11 cellular contexts compared by ENCODE assay signal in the genomic region with DNA sequence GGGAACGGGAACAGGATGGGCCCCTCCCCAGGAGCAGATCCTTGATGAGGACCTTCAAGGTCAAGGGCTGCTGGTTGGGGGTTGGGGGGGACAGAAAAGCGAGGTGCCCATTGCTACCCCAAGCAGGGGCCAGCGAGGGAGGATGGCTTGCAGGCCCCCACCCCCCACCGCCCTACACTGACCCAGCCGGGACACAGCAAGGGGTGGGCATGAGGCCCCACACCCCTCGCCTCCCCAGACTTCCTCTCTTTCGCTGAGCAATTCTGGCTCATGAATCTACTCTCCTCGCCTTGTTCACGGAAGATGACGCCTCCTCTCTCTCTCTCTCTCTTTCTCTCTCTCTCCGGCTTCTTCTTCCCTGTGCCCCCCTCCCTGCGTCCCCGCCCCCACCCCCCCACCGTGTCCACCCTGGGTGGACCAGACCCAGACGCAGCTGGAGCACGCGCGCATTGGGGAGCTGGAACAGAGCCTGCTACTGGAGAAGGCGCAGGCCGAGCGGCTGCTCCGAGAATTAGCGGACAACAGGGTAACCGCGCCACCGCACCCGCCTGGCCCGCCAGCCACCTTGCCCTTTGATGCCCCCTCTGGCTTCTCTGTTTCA.
DNase-seq lines count a peak whose midpoint lies in the region; ATAC-seq and TF ChIP-seq lines count a peak whose summit lies in the region.
"Had no signal": no experiment of that assay in that cellular context is flagged by ENCODE, and none has a peak within 500 bp of the region (broad histone marks: within the 10 kb centered on the region; RNA-seq: fewer than 3 reads in every experiment).

No MANE protein-coding gene starts in this region.

- H3K9me2 ChIP-seq in MM.1S (replicated peaks; ENCODE audit: insufficient read depth, low read length), result no peaks in the 10 kb centered on the region

- H3K4me2 ChIP-seq in MM.1S (ENCODE audit: low read depth, low read length), result peak overlapping the region; percentile 87

- H3K4me1 Mint-ChIP-seq in endodermal cell, result peaks cover 9% of the 10 kb centered on the region

- H3K36me3 Mint-ChIP-seq in endodermal cell (ENCODE audit: low read depth), result peaks cover 30% of the 10 kb centered on the region

- H3K27ac ChIP-seq in MM.1S (ENCODE audit: low read length), result no peak overlapping the region
- H3K27ac ChIP-seq in endodermal cell (ENCODE audit: low read depth, low read length), result no peak overlapping the region
- peak overlapping the region; percentile 95 for H3K27ac ChIP-seq in layer of hippocampus (ENCODE audit: low read depth, low read length)
- H3K27ac ChIP-seq: VCaP had no signal

- H3K79me2 ChIP-seq in MM.1S (ENCODE audit: low read length), result no peaks in the 10 kb centered on the region

- H3K4me3 Mint-ChIP-seq in endodermal cell, result peak overlapping the region; percentile 57
- H3K4me3 Mint-ChIP-seq: memory B cell had no signal

- H3K9me3 Mint-ChIP-seq in endodermal cell, result no peaks in the 10 kb centered on the region
- H3K9me3 Mint-ChIP-seq: memory B cell, type B pancreatic cell had no signal

- no peak overlapping the region for H3K9ac ChIP-seq in MM.1S (ENCODE audit: low read length)
- no peak overlapping the region for H3K9ac ChIP-seq in endodermal cell (ENCODE audit: extremely low read depth, low read length, poor library complexity, severe bottlenecking)

- 0 out of 2 replicates have a peak overlapping the region, but pooled peaks have one; percentile 98 for H2AFZ ChIP-seq in MM.1S (ENCODE audit: low read length)

- ATAC-seq in sciatic nerve, result peak; percentile 90
- ATAC-seq in HG02798 (IDR thresholded peaks at IDR 0.05; ENCODE audit: poor library complexity, unreplicated experiment), result no peak
- ATAC-seq in HG03571 (IDR thresholded peaks at IDR 0.05; ENCODE audit: unreplicated experiment), result no peak

- H3F3A ChIP-seq in MM.1S (ENCODE audit: insufficient read depth, low read length), result no peaks in the 10 kb centered on the region

- TF ChIP-seq CTCF in MM.1S (IDR thresholded peaks at IDR 0.05; ENCODE audit: low read length), result no peak
- no peak for TF ChIP-seq CTCF in endodermal cell (conservative IDR thresholded peaks at IDR 0.05)

- H3K4me3 ChIP-seq in MM.1S (ENCODE audit: low read length), result no peak overlapping the region
- H3K4me3 ChIP-seq in endodermal cell (ENCODE audit: low read length), result no peak overlapping the region
- no peak overlapping the region for H3K4me3 ChIP-seq in MG63

- DNase-seq in MM.1S (no peak), endodermal cell (no peak), sciatic nerve (ENCODE audit: low spot score) (peak; percentile 83), MG63 (no peak)
- no peak for DNase-seq in activated CD4-positive, alpha-beta T cell treated with anti-CD3 and anti-CD28 coated beads, Interleukin-2, amount 50 U/mL, for 48 hours

- no peaks in the 10 kb centered on the region for H3K36me3 ChIP-seq in MM.1S (replicated peaks; ENCODE audit: insufficient read depth, low read length)
- peaks cover 15% of the 10 kb centered on the region for H3K36me3 ChIP-seq in endodermal cell (ENCODE audit: control insufficient read depth, insufficient read depth, low read length)
- H3K36me3 ChIP-seq in MG63, result no peaks in the 10 kb centered on the region

- intact Hi-C loops in sciatic nerve (cut with DNase I), result loop anchor here (5.0 kb wide), 1 partner anchor 80 kb away; no protein-coding TSS in a partner anchor

- H4K20me1 ChIP-seq in MM.1S (ENCODE audit: insufficient read depth, low read length), result no peaks in the 10 kb centered on the region

- peaks cover 9% of the 10 kb centered on the region for H3K4me1 ChIP-seq in MM.1S (ENCODE audit: low read length)
- H3K4me1 ChIP-seq in endodermal cell (ENCODE audit: control insufficient read depth, insufficient read depth, low read length), result peaks cover 4% of the 10 kb centered on the region

- no peaks in the 10 kb centered on the region for H3K9me3 ChIP-seq in MM.1S (replicated peaks; ENCODE audit: insufficient read depth, low read length)
- no peaks in the 10 kb centered on the region for H3K9me3 ChIP-seq in endodermal cell (ENCODE audit: control insufficient read depth, low read length)
- H3K9me3 ChIP-seq in MG63, result no peaks in the 10 kb centered on the region

- H3K27me3 ChIP-seq in MM.1S (replicated peaks; ENCODE audit: insufficient read depth, low read length) (no peaks in the 10 kb centered on the region; the same call in 1 of the 2 replicates), endodermal cell (ENCODE audit: control insufficient read depth, insufficient read depth, low read length, poor library complexity, severe bottlenecking) (no peaks in the 10 kb centered on the region), layer of hippocampus (ENCODE audit: control insufficient read depth, insufficient read depth, low read length) (no peaks in the 10 kb centered on the region), MG63 (no peaks in the 10 kb centered on the region)

- WGBS in endodermal cell (ENCODE audit: insufficient coverage in 1 of 2, insufficient read length in 1 of 2), 2 experiments, result 62 to 68% methylated on average over 16 to 26 of the region's 28 CpGs

- no peak overlapping the region for H3K27ac Mint-ChIP-seq in endodermal cell
- H3K27ac Mint-ChIP-seq: memory B cell had no signal

- H3K27me3 Mint-ChIP-seq in endodermal cell (ENCODE audit: insufficient read depth), result no peaks in the 10 kb centered on the region
- H3K27me3 Mint-ChIP-seq: memory B cell, type B pancreatic cell had no signal
